ENCODE assay signal across 9 cellular contexts in the genomic region with DNA sequence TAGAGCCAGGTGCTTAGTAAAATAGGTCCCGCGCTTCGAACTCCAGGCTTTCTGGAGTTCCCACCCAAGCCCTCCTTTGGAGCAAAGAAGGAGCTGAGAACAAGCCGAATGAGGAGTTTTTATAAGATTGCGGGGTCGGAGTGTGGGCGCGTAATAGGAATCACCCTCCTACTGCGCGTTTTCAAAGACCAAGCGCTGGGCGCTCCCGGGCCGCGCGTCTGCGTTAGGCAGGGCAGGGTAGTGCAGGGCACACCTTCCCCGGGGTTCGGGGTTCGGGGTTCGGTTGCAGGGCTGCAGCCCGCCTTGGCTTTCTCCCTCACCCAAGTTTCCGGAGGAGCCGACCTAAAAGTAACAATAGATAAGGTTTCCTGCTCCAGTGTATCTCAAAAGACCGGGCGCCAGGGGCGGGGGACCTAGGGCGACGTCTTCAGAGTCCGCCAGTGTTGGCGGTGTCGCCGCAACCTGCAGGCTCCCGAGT. TPM values are rescaled to one million over a fixed set of nuclear protein-coding genes. Genes with fewer than 3 reads are reported as not detected.
A peak's percentile ranks its signal among the peaks of the same experiment; 100 is the strongest.
DNase-seq lines count a peak whose midpoint lies in the region; ATAC-seq and TF ChIP-seq lines count a peak whose summit lies in the region.
"Had no signal": no experiment of that assay in that cellular context is flagged by ENCODE, and none has a peak within 500 bp of the region (broad histone marks: within the 10 kb centered on the region; RNA-seq: fewer than 3 reads in every experiment).

No MANE protein-coding gene starts in this region.

- peaks cover 72% of the 10 kb centered on the region for H3K27me3 Mint-ChIP-seq in stimulated activated naive CD8-positive, alpha-beta T cell treated with anti-CD3 and anti-CD28 coated beads, Interleukin-15, amount 100 ng/mL, for 72 hours

- no peak for DNase-seq in stimulated activated naive CD8-positive, alpha-beta T cell treated with anti-CD3 and anti-CD28 coated beads, Interleukin-15, amount 100 ng/mL, for 72 hours
- no peak for DNase-seq in stimulated activated naive CD8-positive, alpha-beta T cell treated with anti-CD3 and anti-CD28 coated beads, Interleukin-15, Interleukin-2, amounts not matched to agents 100 U/mL and 50 U/mL, for 24 hours
- DNase-seq in fibroblast of pulmonary artery (ENCODE audit: low read depth) (peak; percentile 11), MV-4-11 (lab: John Stamatoyannopoulos, UW) (no peak), NCI-H1436 treated with DMSO at 0.1 percent for 48 hours (lab: John Stamatoyannopoulos, UW) (no peak)

- no peak for TF ChIP-seq RAD21 in neural cell (conservative IDR thresholded peaks at IDR 0.05)

- no peak for TF ChIP-seq EP300 in neural cell (conservative IDR thresholded peaks at IDR 0.05; ENCODE audit: poor library complexity, severe bottlenecking)

- no peak overlapping the region for H3K9ac ChIP-seq in neural cell (ENCODE audit: low read length)
- H3K9ac ChIP-seq: BLaER1 had no signal

- H3K79me2 ChIP-seq in neural cell (replicated peaks; ENCODE audit: insufficient read depth, low read length) = no peaks in the 10 kb centered on the region

- H3K27ac ChIP-seq in neural cell (ENCODE audit: low read length) = no peak overlapping the region
- H3K27ac ChIP-seq: BLaER1 had no signal

- no peak overlapping the region for H3K27ac Mint-ChIP-seq in stimulated activated naive CD8-positive, alpha-beta T cell treated with anti-CD3 and anti-CD28 coated beads, Interleukin-15, amount 100 ng/mL, for 72 hours

- no peak for TF ChIP-seq CTCF in fibroblast of pulmonary artery (IDR thresholded peaks at IDR 0.05; ENCODE audit: low read length, missing control alignments)
- TF ChIP-seq CTCF in neural cell (IDR thresholded peaks at IDR 0.05; ENCODE audit: poor library complexity, severe bottlenecking) = no peak

- no peaks in the 10 kb centered on the region for H3F3A ChIP-seq in neural cell (ENCODE audit: insufficient read depth, low read length, poor library complexity, severe bottlenecking)

- no peaks in the 10 kb centered on the region for H3K9me2 ChIP-seq in neural cell (ENCODE audit: insufficient read depth, low read length)

- H3K4me2 ChIP-seq in neural cell (ENCODE audit: low read length) = no peak overlapping the region
- H3K4me2 ChIP-seq: BLaER1 had no signal

- no peaks in the 10 kb centered on the region for H4K20me1 ChIP-seq in neural cell (ENCODE audit: insufficient read depth)
- H4K20me1 ChIP-seq: BLaER1 had no signal

- peak overlapping the region in 1 of 2 donors; percentile 70 for H3K4me3 Mint-ChIP-seq in stimulated activated naive CD8-positive, alpha-beta T cell treated with anti-CD3 and anti-CD28 coated beads, Interleukin-15, amount 100 ng/mL, for 72 hours

- no peaks in the 10 kb centered on the region for H3K36me3 ChIP-seq in neural cell (ENCODE audit: insufficient read depth, low read length)
- H3K36me3 ChIP-seq: BLaER1 had no signal

- peaks cover 11% of the 10 kb centered on the region for H3K9me3 ChIP-seq in neural cell (ENCODE audit: low read length)

- H3K9me3 Mint-ChIP-seq in stimulated activated naive CD8-positive, alpha-beta T cell treated with anti-CD3 and anti-CD28 coated beads, Interleukin-15, amount 100 ng/mL, for 72 hours = no peaks in the 10 kb centered on the region

- peak; percentile 34 for ATAC-seq in stimulated activated naive CD8-positive, alpha-beta T cell treated with anti-CD3 and anti-CD28 coated beads, Interleukin-15, amount 100 ng/mL, for 72 hours
- ATAC-seq in stimulated activated naive CD8-positive, alpha-beta T cell treated with anti-CD3 and anti-CD28 coated beads, Interleukin-15, Interleukin-2, amounts not matched to agents 100 U/mL and 50 U/mL, for 24 hours = no peak
- ATAC-seq in HG02852 (IDR thresholded peaks at IDR 0.05; ENCODE audit: unreplicated experiment) (no peak), HG03439 (IDR thresholded peaks at IDR 0.05; ENCODE audit: unreplicated experiment) (no peak)

- H3K4me1 Mint-ChIP-seq in stimulated activated naive CD8-positive, alpha-beta T cell treated with anti-CD3 and anti-CD28 coated beads, Interleukin-15, amount 100 ng/mL, for 72 hours = peaks cover 42% of the 10 kb centered on the region

- H3K4me3 ChIP-seq in fibroblast of pulmonary artery (replicated peaks; ENCODE audit: low read depth, low read length) (peak overlapping the region; percentile 63), neural cell (ENCODE audit: low read length) (peak overlapping the region; percentile 44)
- H3K4me3 ChIP-seq: BLaER1 had no signal

- peaks cover 63% of the 10 kb centered on the region for H3K27me3 ChIP-seq in neural cell (ENCODE audit: insufficient read depth, low read depth, low read length)

- no peak overlapping the region for H2AFZ ChIP-seq in neural cell (ENCODE audit: low read depth, low read length)

TF ChIP-seq in neural cell, 6 proteins besides CTCF, POLR2A, EP300 and RAD21:
- no peak for TF ChIP-seq POLR2AphosphoS5 (IDR thresholded peaks at IDR 0.05)
- no peak for TF ChIP-seq SMC3 (conservative IDR thresholded peaks at IDR 0.05; ENCODE audit: poor library complexity)
- no peak for TF ChIP-seq TAF1 (IDR thresholded peaks at IDR 0.05; ENCODE audit: low read depth)
- TF ChIP-seq, protein P1, sequence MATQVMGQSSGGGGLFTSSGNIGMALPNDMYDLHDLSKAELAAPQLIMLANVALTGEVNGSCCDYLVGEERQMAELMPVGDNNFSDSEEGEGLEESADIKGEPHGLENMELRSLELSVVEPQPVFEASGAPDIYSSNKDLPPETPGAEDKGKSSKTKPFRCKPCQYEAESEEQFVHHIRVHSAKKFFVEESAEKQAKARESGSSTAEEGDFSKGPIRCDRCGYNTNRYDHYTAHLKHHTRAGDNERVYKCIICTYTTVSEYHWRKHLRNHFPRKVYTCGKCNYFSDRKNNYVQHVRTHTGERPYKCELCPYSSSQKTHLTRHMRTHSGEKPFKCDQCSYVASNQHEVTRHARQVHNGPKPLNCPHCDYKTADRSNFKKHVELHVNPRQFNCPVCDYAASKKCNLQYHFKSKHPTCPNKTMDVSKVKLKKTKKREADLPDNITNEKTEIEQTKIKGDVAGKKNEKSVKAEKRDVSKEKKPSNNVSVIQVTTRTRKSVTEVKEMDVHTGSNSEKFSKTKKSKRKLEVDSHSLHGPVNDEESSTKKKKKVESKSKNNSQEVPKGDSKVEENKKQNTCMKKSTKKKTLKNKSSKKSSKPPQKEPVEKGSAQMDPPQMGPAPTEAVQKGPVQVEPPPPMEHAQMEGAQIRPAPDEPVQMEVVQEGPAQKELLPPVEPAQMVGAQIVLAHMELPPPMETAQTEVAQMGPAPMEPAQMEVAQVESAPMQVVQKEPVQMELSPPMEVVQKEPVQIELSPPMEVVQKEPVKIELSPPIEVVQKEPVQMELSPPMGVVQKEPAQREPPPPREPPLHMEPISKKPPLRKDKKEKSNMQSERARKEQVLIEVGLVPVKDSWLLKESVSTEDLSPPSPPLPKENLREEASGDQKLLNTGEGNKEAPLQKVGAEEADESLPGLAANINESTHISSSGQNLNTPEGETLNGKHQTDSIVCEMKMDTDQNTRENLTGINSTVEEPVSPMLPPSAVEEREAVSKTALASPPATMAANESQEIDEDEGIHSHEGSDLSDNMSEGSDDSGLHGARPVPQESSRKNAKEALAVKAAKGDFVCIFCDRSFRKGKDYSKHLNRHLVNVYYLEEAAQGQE (IDR thresholded peaks at IDR 0.05; ENCODE audit: borderline replicate concordance) = no peak
- TF ChIP-seq EZH2 (IDR thresholded peaks at IDR 0.05; ENCODE audit: borderline replicate concordance, insufficient read depth, low read length, poor library complexity, severe bottlenecking) = no peak
- no peak for TF ChIP-seq MXI1 (conservative IDR thresholded peaks at IDR 0.05; ENCODE audit: poor library complexity, severe bottlenecking)

RNA-seq across cellular contexts. Expression of a gene that starts 3.6 kb away (rescaled TPM):
- polyA plus RNA-seq in neural cell = 2.1 and 2.4 TPM in 2 replicates
- polyA minus RNA-seq in neural cell = 2.9 TPM in 2 replicates

RNA-seq across cellular contexts. Expression of a gene that starts 44.6 kb away (rescaled TPM):
- 0.12 TPM in 1 of 2 replicates, not detected in the other for polyA plus RNA-seq in neural cell
- 0.35 TPM in 1 of 2 replicates, not detected in the other for polyA minus RNA-seq in neural cell
